20 cellular contexts compared by ENCODE assay signal in genomic region chr3:42753757-42754156, GRCh38. TPM values are rescaled to one million over a fixed set of nuclear protein-coding genes. Genes with fewer than 3 reads are reported as not detected.
A peak's percentile ranks its signal among the peaks of the same experiment; 100 is the strongest.
DNase-seq lines count a peak whose midpoint lies in the region; ATAC-seq and TF ChIP-seq lines count a peak whose summit lies in the region.
"Had no signal": no experiment of that assay in that cellular context is flagged by ENCODE, and none has a peak within 500 bp of the region (broad histone marks: within the 10 kb centered on the region; RNA-seq: fewer than 3 reads in every experiment).

No MANE protein-coding gene starts in this region.

- ATAC-seq in activated CD8-positive, alpha-beta memory T cell treated with anti-CD3 and anti-CD28 coated beads, Interleukin-2, amount 10 ng/mL, durations not matched to agents 7 days and 5 days: no peak
- no peak for ATAC-seq in T-helper 17 cell
- ATAC-seq in GM18861 (IDR thresholded peaks at IDR 0.05; ENCODE audit: unreplicated experiment): no peak

- DNase-seq in activated CD8-positive, alpha-beta memory T cell treated with anti-CD3 and anti-CD28 coated beads, Interleukin-2, amount 50 U/mL, for 48 hours: peak; percentile 23
- no peak for DNase-seq in activated CD8-positive, alpha-beta memory T cell treated with anti-CD3 and anti-CD28 coated beads, Interleukin-2, amount 10 ng/mL, durations not matched to agents 7 days and 5 days
- DNase-seq in T-helper 17 cell (no peak), islet precursor cell (peak; percentile 29), tibial artery (peak; percentile 12 to 47), kidney glomerular epithelial cell (lab: John Stamatoyannopoulos, UW) (no peak)
- DNase-seq: DMS153, DND-41, MM.1S, NCI-H2029, NCI-H446 treated with DMSO at 0.1 percent for 48 hours, NCI-H526, RPMI8226, SHP77 had no signal

- no peak overlapping the region for H3K4me3 ChIP-seq in tibial artery

- no peaks in the 10 kb centered on the region for H3K27me3 ChIP-seq in tibial artery

- CTCF ChIA-PET in activated CD8-positive, alpha-beta memory T cell treated with anti-CD3 and anti-CD28 coated beads, Interleukin-2, amount 10 ng/mL, durations not matched to agents 7 days and 5 days (lab: Charles Lee): interaction anchor here (2.9 kb wide), 1 partner anchor 9 kb away, joined by 17 read pairs; no protein-coding TSS in a partner anchor

- intact Hi-C loops in tibial artery (cut with DNase I; ENCODE audit: low total_unique reads): loop anchor here (5.0 kb wide), 1 partner anchor 251 kb away; the partner anchor contains the start of gene VIPR1

- H3K4me3 Mint-ChIP-seq in activated CD8-positive, alpha-beta memory T cell treated with anti-CD3 and anti-CD28 coated beads, Interleukin-2, amount 10 ng/mL, durations not matched to agents 7 days and 5 days: no peak overlapping the region
- no peak overlapping the region for H3K4me3 Mint-ChIP-seq in T-helper 17 cell
- H3K4me3 Mint-ChIP-seq: IgD-negative memory B cell had no signal

- H3K27ac Mint-ChIP-seq in activated CD8-positive, alpha-beta memory T cell treated with anti-CD3 and anti-CD28 coated beads, Interleukin-2, amount 10 ng/mL, durations not matched to agents 7 days and 5 days: no peak overlapping the region
- peak overlapping the region; percentile 21 for H3K27ac Mint-ChIP-seq in T-helper 17 cell
- H3K27ac Mint-ChIP-seq: IgD-negative memory B cell had no signal

- H3K4me1 Mint-ChIP-seq in activated CD8-positive, alpha-beta memory T cell treated with anti-CD3 and anti-CD28 coated beads, Interleukin-2, amount 10 ng/mL, durations not matched to agents 7 days and 5 days: peaks cover 3% of the 10 kb centered on the region
- peaks cover 18% of the 10 kb centered on the region for H3K4me1 Mint-ChIP-seq in T-helper 17 cell
- H3K4me1 Mint-ChIP-seq: IgD-negative memory B cell had no signal

- no peaks in the 10 kb centered on the region for H3K9me3 Mint-ChIP-seq in activated CD8-positive, alpha-beta memory T cell treated with anti-CD3 and anti-CD28 coated beads, Interleukin-2, amount 10 ng/mL, durations not matched to agents 7 days and 5 days (ENCODE audit: low read depth)
- H3K9me3 Mint-ChIP-seq: IgD-negative memory B cell had no signal

- no peaks in the 10 kb centered on the region for H3K36me3 ChIP-seq in tibial artery

- H3K27me3 Mint-ChIP-seq in activated CD8-positive, alpha-beta memory T cell treated with anti-CD3 and anti-CD28 coated beads, Interleukin-2, amount 10 ng/mL, durations not matched to agents 7 days and 5 days: peaks cover 9% of the 10 kb centered on the region
- peaks cover 21% of the 10 kb centered on the region for H3K27me3 Mint-ChIP-seq in T-helper 17 cell

- no peak for TF ChIP-seq CTCF in tibial artery (IDR thresholded peaks at IDR 0.05)

- peaks cover 0 to 20% (median 6%) of the 10 kb centered on the region in 4 donors for H3K4me1 ChIP-seq in tibial artery

- H3K36me3 Mint-ChIP-seq in activated CD8-positive, alpha-beta memory T cell treated with anti-CD3 and anti-CD28 coated beads, Interleukin-2, amount 10 ng/mL, durations not matched to agents 7 days and 5 days: no peaks in the 10 kb centered on the region
- peaks cover 6% of the 10 kb centered on the region for H3K36me3 Mint-ChIP-seq in T-helper 17 cell (ENCODE audit: low read depth)

- H3K9me3 ChIP-seq in T-helper 17 cell (ENCODE audit: control insufficient read depth, low read length, poor library complexity, severe bottlenecking): no peaks in the 10 kb centered on the region
- no peaks in the 10 kb centered on the region for H3K9me3 ChIP-seq in tibial artery

- no peak overlapping the region for H3K27ac ChIP-seq in tibial artery
- H3K27ac ChIP-seq: HL-60, KMS-11 had no signal

RNA-seq across cellular contexts. Expression of gene CCDC13, which starts 19.3 kb away (rescaled TPM):
- total RNA-seq in activated CD8-positive, alpha-beta memory T cell treated with anti-CD3 and anti-CD28 coated beads, Interleukin-2, amount 10 ng/mL, durations not matched to agents 7 days and 5 days: under 1 TPM; 0.35 to 0.41 TPM
- total RNA-seq in T-helper 17 cell: under 1 TPM in 1 of 2 donors, not detected in 1; 0.94 TPM
- total RNA-seq: A172, H4 had no signal

RNA-seq across cellular contexts. Expression of gene HIGD1A, which starts 50.5 kb away (rescaled TPM):
- total RNA-seq in activated CD8-positive, alpha-beta memory T cell treated with anti-CD3 and anti-CD28 coated beads, Interleukin-2, amount 10 ng/mL, durations not matched to agents 7 days and 5 days: 10 to 100 TPM; 53.6 to 71.1 TPM
- total RNA-seq in T-helper 17 cell: 10 to 100 TPM; 20.7 to 29.2 TPM

RNA-seq across cellular contexts. Expression of gene HHATL, which starts 51.2 kb away (rescaled TPM):
- not detected for total RNA-seq in activated CD8-positive, alpha-beta memory T cell treated with anti-CD3 and anti-CD28 coated beads, Interleukin-2, amount 10 ng/mL, durations not matched to agents 7 days and 5 days
- total RNA-seq in T-helper 17 cell: not detected
- total RNA-seq: A172, H4 had no signal

RNA-seq across cellular contexts. Expression of gene ACKR2, which starts 55.5 kb away (rescaled TPM):
- 1 to 10 TPM; 2.3 to 2.6 TPM for total RNA-seq in activated CD8-positive, alpha-beta memory T cell treated with anti-CD3 and anti-CD28 coated beads, Interleukin-2, amount 10 ng/mL, durations not matched to agents 7 days and 5 days
- total RNA-seq in T-helper 17 cell: under 1 TPM; 0.10 to 0.35 TPM
- total RNA-seq: A172, H4 had no signal

Comparison
In these comparisons a context has a peak if more than half of its experiments do, and no peak if none do; other contexts are left out.
1. DNase-seq: peak in activated CD8-positive, alpha-beta memory T cell treated with anti-CD3 and anti-CD28 coated beads, Interleukin-2, amount 50 U/mL, for 48 hours (single experiment), islet precursor cell (single experiment) and tibial artery (2 of 2); none in activated CD8-positive, alpha-beta memory T cell treated with anti-CD3 and anti-CD28 coated beads, Interleukin-2, amount 10 ng/mL, durations not matched to agents 7 days and 5 days (single experiment), T-helper 17 cell (0 of 3) and kidney glomerular epithelial cell (single experiment).